Comparison of ENCODE assay signal across 29 cellular contexts in the genomic region with DNA sequence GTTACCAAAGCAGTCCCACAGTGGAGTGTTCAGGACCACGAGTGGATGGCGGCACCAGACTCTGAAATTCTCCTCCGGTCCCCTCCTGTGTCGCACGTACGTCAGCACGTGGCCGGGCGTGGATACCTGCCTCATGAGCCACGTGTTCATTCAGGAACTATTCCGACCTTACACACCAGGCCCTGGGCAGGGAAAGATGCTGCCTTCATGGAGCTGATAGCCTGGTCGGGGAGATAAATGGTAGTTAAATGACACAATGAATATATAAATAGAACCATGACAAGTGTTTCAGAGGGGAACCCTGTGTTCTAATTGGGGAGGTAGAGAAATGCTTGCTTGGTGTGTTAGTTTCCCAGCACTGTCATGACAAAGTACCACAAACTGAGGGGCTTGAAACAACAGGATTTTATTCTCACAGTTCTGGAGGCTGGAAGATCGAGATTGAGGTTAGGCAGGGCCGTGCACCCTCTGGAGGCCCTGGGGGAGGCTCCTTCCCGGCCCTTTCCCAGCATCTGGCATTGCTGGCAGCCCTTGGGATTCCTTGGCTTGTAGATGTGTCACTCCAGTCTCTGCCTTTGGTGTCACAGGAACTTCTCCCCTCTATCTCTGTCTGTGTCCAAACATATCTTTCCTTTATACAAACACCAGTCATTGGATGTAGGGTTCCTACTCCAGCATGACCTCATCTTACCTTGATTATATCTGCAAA.
"Had no signal": no experiment of that assay in that cellular context is flagged by ENCODE, and none has a peak within 500 bp of the region (broad histone marks: within the 10 kb centered on the region; RNA-seq: fewer than 3 reads in every experiment).

No MANE protein-coding gene starts in this region.

- H3K79me2 ChIP-seq: hepatocyte had no signal

- FAIRE-seq: bronchial epithelial cell, frontal cortex, pancreas had no signal

- H3K27me3 ChIP-seq: dorsolateral prefrontal cortex, hepatocyte, neutrophil, pancreas, tibial nerve had no signal

- H3K4me3 Mint-ChIP-seq: activated CD4-positive, alpha-beta memory T cell treated with anti-CD3 and anti-CD28 coated beads, Interleukin-2, amount 10 ng/mL, durations not matched to agents 7 days and 5 days; activated CD4-positive, alpha-beta T cell treated with anti-CD3 and anti-CD28 coated beads, Interleukin-2, amount 10 ng/mL, durations not matched to agents 7 days and 5 days; activated T-cell treated with anti-CD3 and anti-CD28 coated beads, Interleukin-2, amount 50 U/mL, for 24 hours; activated T-helper 17 cell treated with anti-CD3 and anti-CD28 coated beads, Interleukin-2, amount 50 U/mL, for 72 hours; nephron; T-helper 17 cell had no signal

- H3K4me2 ChIP-seq: hepatocyte had no signal

- DNase-seq: activated CD4-positive, alpha-beta memory T cell treated with anti-CD3 and anti-CD28 coated beads, Interleukin-2, amount 10 ng/mL, durations not matched to agents 7 days and 5 days; activated CD4-positive, alpha-beta T cell treated with anti-CD3 and anti-CD28 coated beads, Interleukin-2, amount 10 ng/mL, durations not matched to agents 7 days and 5 days; activated CD8-positive, alpha-beta memory T cell treated with anti-CD3 and anti-CD28 coated beads, Interleukin-2, amount 50 U/mL, for 48 hours; activated naive CD4-positive, alpha-beta T cell; activated T-cell treated with anti-CD3 and anti-CD28 coated beads, Interleukin-2, amount 50 U/mL, for 24 hours; anterior cingulate cortex; cerebellar nuclear complex; dorsolateral prefrontal cortex; effector memory CD4-positive, alpha-beta T cell; islet precursor cell; mesendoderm; pancreas; retina; spleen; stimulated activated naive CD4-positive, alpha-beta T cell; T-helper 17 cell; T1000; WERI-Rb-1 had no signal

- H3K4me3 ChIP-seq: coronary artery, dorsolateral prefrontal cortex, hepatocyte, pancreas, prostate gland, spleen, tibial nerve had no signal

- H3K4me1 Mint-ChIP-seq: activated CD4-positive, alpha-beta memory T cell treated with anti-CD3 and anti-CD28 coated beads, Interleukin-2, amount 10 ng/mL, durations not matched to agents 7 days and 5 days; activated CD4-positive, alpha-beta T cell treated with anti-CD3 and anti-CD28 coated beads, Interleukin-2, amount 10 ng/mL, durations not matched to agents 7 days and 5 days; activated T-helper 17 cell treated with anti-CD3 and anti-CD28 coated beads, Interleukin-2, amount 50 U/mL, for 72 hours; nephron had no signal

- H3K9me3 ChIP-seq: neutrophil, pancreas, prostate gland, spleen, tibial nerve had no signal

- ATAC-seq: activated CD4-positive, CD25-positive, alpha-beta regulatory T cell treated with anti-CD3 and anti-CD28 coated beads, Interleukin-2, amount 50 U/mL, for 24 hours; activated naive CD4-positive, alpha-beta T cell treated with anti-CD3 and anti-CD28 coated beads, Interleukin-2, amount 50 U/mL, for 72 hours; activated T-helper 17 cell treated with anti-CD3 and anti-CD28 coated beads, Interleukin-2, amount 50 U/mL, for 72 hours; pancreas; T-helper 17 cell had no signal

- H3K36me3 Mint-ChIP-seq: activated naive CD4-positive, alpha-beta T cell treated with anti-CD3 and anti-CD28 coated beads, Interleukin-2, amount 50 U/mL, for 72 hours had no signal

- H3K4me1 ChIP-seq: pancreas, prostate gland had no signal

- H3K9me3 Mint-ChIP-seq: activated CD4-positive, alpha-beta memory T cell treated with anti-CD3 and anti-CD28 coated beads, Interleukin-2, amount 10 ng/mL, durations not matched to agents 7 days and 5 days; activated CD4-positive, alpha-beta T cell treated with anti-CD3 and anti-CD28 coated beads, Interleukin-2, amount 10 ng/mL, durations not matched to agents 7 days and 5 days; activated naive CD4-positive, alpha-beta T cell treated with anti-CD3 and anti-CD28 coated beads, Interleukin-2, amount 50 U/mL, for 72 hours; activated T-cell treated with anti-CD3 and anti-CD28 coated beads, Interleukin-2, amount 50 U/mL, for 24 hours; activated T-helper 17 cell treated with anti-CD3 and anti-CD28 coated beads, Interleukin-2, amount 50 U/mL, for 72 hours; nephron had no signal

- H3K36me3 ChIP-seq: neutrophil, pancreas, prostate gland, spleen, tibial nerve, WERI-Rb-1 had no signal

- H2AFZ ChIP-seq: hepatocyte had no signal

- H3K27me3 Mint-ChIP-seq: T-helper 17 cell had no signal

- H3K27ac Mint-ChIP-seq: activated CD4-positive, alpha-beta memory T cell treated with anti-CD3 and anti-CD28 coated beads, Interleukin-2, amount 10 ng/mL, durations not matched to agents 7 days and 5 days; activated CD4-positive, alpha-beta T cell treated with anti-CD3 and anti-CD28 coated beads, Interleukin-2, amount 10 ng/mL, durations not matched to agents 7 days and 5 days; activated naive CD4-positive, alpha-beta T cell treated with anti-CD3 and anti-CD28 coated beads, Interleukin-2, amount 50 U/mL, for 72 hours; activated T-cell treated with anti-CD3 and anti-CD28 coated beads, Interleukin-2, amount 50 U/mL, for 24 hours; activated T-helper 17 cell treated with anti-CD3 and anti-CD28 coated beads, Interleukin-2, amount 50 U/mL, for 72 hours; nephron; T-helper 17 cell had no signal

- H3K27ac ChIP-seq: coronary artery, dorsolateral prefrontal cortex, hepatocyte, neutrophil, pancreas, prostate gland, spleen, tibial nerve, WERI-Rb-1 had no signal
